ENCODE assay signal across 1 cellular context in genomic region chr16:3596101-3596861, GRCh38.
A peak's percentile ranks its signal among the peaks of the same experiment; 100 is the strongest.
TF ChIP-seq lines count a peak whose summit lies in the region.

No MANE protein-coding gene starts in this region.

TF ChIP-seq in HepG2, 621 proteins besides CTCF, POLR2A, EP300 and RAD21 (continued from another document and continues in another):
- TF ChIP-seq IRF2 (CRISPR knock-in tag; IDR thresholded peaks at IDR 0.05) (peak; percentile 83), JUN (CRISPR knock-in tag; IDR thresholded peaks at IDR 0.05) (no peak), ZC3H13 (CRISPR knock-in tag; IDR thresholded peaks at IDR 0.05) (0 out of 2 replicates have a peak, but pooled peaks have one; percentile 60), KLF11 (CRISPR knock-in tag; IDR thresholded peaks at IDR 0.05) (0 out of 2 replicates have a peak, but pooled peaks have one; percentile 43), ZIK1 (CRISPR knock-in tag; IDR thresholded peaks at IDR 0.05; ENCODE audit: borderline replicate concordance, low read depth) (peak; percentile 75), ZNF337 (CRISPR knock-in tag; IDR thresholded peaks at IDR 0.05; ENCODE audit: borderline replicate concordance, low read depth) (no peak), DRAP1 (CRISPR knock-in tag; IDR thresholded peaks at IDR 0.05) (peak; percentile 40; the same call in 1 of the 2 replicates), KDM3A (CRISPR knock-in tag; IDR thresholded peaks at IDR 0.05; ENCODE audit: low read depth) (peak; percentile 67), XRCC5 (optimal IDR thresholded peaks at IDR 0.05; ENCODE audit: low read length) (peak; percentile 39), SPEN (CRISPR knock-in tag; IDR thresholded peaks at IDR 0.05; ENCODE audit: low read depth) (peak; percentile 50; the same call in 1 of the 2 replicates), ZNF350 (CRISPR knock-in tag; IDR thresholded peaks at IDR 0.05; ENCODE audit: borderline replicate concordance, low read depth) (peak; percentile 57; the same call in 1 of the 2 replicates), ZKSCAN8 (CRISPR knock-in tag; IDR thresholded peaks at IDR 0.05; ENCODE audit: borderline replicate concordance) (0 out of 2 replicates have a peak, but pooled peaks have one; percentile 47), KDM1A (CRISPR knock-in tag; IDR thresholded peaks at IDR 0.05) (peak; percentile 93), IRF9 (CRISPR knock-in tag; IDR thresholded peaks at IDR 0.05; ENCODE audit: borderline replicate concordance) (peak; percentile 79; the same call in 1 of the 2 replicates), HDAC2 (CRISPR knock-in tag; IDR thresholded peaks at IDR 0.05) (peak; percentile 97), ZBED4 (CRISPR knock-in tag; IDR thresholded peaks at IDR 0.05; ENCODE audit: borderline replicate concordance) (0 out of 2 replicates have a peak, but pooled peaks have one; percentile 29), ZNF841 (CRISPR knock-in tag; IDR thresholded peaks at IDR 0.05; ENCODE audit: borderline replicate concordance) (no peak), PATZ1 (CRISPR knock-in tag; IDR thresholded peaks at IDR 0.05) (peak; percentile 98), FOSL1 (CRISPR knock-in tag; IDR thresholded peaks at IDR 0.05; ENCODE audit: borderline replicate concordance) (peak; percentile 55; the same call in 1 of the 2 replicates), FOXA1 (IDR thresholded peaks at IDR 0.05) (peak; percentile 58), FOXA1 (CRISPR knock-in tag; IDR thresholded peaks at IDR 0.05) (peak; percentile 99), CERS6 (CRISPR knock-in tag; IDR thresholded peaks at IDR 0.05) (peak; percentile 67; the same call in 1 of the 2 replicates), ZNF709 (CRISPR knock-in tag; IDR thresholded peaks at IDR 0.05) (no peak; the same call in 1 of the 2 replicates), TMF1 (CRISPR knock-in tag; IDR thresholded peaks at IDR 0.05; ENCODE audit: low read depth) (peak; percentile 71; the same call in 1 of the 2 replicates)
- TF ChIP-seq, protein P1, sequence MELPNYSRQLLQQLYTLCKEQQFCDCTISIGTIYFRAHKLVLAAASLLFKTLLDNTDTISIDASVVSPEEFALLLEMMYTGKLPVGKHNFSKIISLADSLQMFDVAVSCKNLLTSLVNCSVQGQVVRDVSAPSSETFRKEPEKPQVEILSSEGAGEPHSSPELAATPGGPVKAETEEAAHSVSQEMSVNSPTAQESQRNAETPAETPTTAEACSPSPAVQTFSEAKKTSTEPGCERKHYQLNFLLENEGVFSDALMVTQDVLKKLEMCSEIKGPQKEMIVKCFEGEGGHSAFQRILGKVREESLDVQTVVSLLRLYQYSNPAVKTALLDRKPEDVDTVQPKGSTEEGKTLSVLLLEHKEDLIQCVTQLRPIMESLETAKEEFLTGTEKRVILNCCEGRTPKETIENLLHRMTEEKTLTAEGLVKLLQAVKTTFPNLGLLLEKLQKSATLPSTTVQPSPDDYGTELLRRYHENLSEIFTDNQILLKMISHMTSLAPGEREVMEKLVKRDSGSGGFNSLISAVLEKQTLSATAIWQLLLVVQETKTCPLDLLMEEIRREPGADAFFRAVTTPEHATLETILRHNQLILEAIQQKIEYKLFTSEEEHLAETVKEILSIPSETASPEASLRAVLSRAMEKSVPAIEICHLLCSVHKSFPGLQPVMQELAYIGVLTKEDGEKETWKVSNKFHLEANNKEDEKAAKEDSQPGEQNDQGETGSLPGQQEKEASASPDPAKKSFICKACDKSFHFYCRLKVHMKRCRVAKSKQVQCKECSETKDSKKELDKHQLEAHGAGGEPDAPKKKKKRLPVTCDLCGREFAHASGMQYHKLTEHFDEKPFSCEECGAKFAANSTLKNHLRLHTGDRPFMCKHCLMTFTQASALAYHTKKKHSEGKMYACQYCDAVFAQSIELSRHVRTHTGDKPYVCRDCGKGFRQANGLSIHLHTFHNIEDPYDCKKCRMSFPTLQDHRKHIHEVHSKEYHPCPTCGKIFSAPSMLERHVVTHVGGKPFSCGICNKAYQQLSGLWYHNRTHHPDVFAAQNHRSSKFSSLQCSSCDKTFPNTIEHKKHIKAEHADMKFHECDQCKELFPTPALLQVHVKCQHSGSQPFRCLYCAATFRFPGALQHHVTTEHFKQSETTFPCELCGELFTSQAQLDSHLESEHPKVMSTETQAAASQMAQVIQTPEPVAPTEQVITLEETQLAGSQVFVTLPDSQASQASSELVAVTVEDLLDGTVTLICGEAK (IDR thresholded peaks at IDR 0.05) = no peak
- TF ChIP-seq, protein P1 (CRISPR knock-in tag; IDR thresholded peaks at IDR 0.05) = no peak
- TF ChIP-seq, protein P2, sequence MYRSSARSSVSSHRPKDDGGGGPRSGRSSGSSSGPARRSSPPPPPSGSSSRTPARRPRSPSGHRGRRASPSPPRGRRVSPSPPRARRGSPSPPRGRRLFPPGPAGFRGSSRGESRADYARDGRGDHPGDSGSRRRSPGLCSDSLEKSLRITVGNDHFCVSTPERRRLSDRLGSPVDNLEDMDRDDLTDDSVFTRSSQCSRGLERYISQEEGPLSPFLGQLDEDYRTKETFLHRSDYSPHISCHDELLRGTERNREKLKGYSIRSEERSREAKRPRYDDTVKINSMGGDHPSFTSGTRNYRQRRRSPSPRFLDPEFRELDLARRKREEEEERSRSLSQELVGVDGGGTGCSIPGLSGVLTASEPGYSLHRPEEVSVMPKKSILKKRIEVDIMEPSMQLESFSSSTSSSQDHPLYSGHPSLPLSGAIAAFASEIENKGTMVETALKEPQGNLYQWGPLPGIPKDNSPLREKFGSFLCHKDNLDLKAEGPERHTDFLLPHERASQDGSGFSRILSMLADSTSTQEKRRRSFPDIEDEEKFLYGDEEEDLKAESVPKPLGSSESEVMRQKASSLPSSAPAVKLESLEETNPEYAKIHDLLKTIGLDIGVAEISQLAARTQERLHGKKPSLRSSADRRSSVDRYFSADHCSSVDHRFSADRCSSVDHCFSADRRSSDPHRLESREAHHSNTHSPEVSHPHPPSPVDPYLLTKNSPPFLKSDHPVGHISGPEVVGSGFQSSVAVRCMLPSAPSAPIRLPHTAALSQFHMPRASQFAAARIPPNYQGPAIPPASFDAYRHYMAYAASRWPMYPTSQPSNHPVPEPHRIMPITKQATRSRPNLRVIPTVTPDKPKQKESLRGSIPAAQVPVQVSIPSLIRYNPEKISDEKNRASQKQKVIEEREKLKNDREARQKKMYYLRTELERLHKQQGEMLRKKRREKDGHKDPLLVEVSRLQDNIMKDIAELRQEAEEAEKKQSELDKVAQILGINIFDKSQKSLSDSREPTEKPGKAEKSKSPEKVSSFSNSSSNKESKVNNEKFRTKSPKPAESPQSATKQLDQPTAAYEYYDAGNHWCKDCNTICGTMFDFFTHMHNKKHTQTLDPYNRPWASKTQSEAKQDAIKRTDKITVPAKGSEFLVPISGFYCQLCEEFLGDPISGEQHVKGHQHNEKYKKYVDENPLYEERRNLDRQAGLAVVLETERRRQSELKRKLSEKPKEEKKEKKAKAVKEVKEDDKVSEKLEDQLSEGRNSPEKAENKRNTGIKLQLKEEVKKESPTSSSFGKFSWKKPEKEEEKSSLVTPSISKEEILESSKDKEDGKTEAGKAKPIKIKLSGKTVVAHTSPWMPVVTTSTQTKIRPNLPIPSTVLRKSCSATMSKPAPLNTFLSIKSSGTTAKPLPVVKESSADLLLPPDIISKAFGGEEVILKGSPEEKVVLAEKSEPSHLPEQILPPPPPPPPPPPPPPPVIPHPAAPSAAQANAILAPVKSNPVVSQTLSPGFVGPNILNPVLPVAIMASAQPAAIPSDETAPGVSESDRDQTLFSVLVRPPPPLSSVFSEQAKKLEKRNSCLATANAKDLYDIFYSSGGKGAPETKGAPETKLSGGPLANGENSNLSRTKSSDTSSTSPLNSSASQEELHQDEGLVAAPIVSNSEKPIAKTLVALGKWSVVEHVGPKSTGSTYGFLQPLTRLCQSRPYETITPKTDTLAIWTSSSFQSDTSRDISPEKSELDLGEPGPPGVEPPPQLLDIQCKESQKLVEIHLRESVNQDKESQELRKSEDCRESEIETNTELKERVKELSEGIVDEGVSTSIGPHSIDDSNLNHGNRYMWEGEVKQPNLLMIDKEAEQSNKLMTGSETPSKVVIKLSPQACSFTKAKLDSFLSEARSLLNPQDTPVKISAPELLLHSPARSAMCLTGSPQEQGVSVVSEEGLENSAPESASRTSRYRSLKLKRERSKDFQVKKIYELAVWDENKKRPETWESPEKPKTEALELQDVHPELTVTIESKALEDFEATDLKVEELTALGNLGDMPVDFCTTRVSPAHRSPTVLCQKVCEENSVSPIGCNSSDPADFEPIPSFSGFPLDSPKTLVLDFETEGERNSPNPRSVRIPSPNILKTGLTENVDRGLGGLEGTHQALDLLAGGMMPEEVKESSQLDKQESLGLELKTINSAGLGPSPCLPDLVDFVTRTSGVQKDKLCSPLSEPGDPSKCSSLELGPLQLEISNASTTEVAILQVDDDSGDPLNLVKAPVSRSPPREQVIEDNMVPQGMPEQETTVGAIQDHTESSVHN (CRISPR knock-in tag; IDR thresholded peaks at IDR 0.05) = no peak
